ENCODE assay signal across 12 cellular contexts in genomic region chr3:128217702-128218475, GRCh38.
DNase-seq lines count a peak whose midpoint lies in the region; FAIRE-seq and TF ChIP-seq lines count a peak whose summit lies in the region.
"Had no signal": no experiment of that assay in that cellular context is flagged by ENCODE, and none has a peak within 500 bp of the region (broad histone marks: within the 10 kb centered on the region; RNA-seq: fewer than 3 reads in every experiment).

No MANE protein-coding gene starts in this region.

- H3K9me3 ChIP-seq in A673 (ENCODE audit: low read depth, low read length, poor library complexity, severe bottlenecking): peaks cover 6% of the 10 kb centered on the region
- no peaks in the 10 kb centered on the region for H3K9me3 ChIP-seq in GM23248 (ENCODE audit: low read depth)
- peaks cover 0 to 9% (median 3%) of the 10 kb centered on the region in 4 donors for H3K9me3 ChIP-seq in stomach

- H3K4me2 ChIP-seq in GM23248 (ENCODE audit: unreplicated experiment): no peak overlapping the region

- H3K36me3 ChIP-seq in A673 (ENCODE audit: insufficient read depth, low read length, poor library complexity, severe bottlenecking): no peaks in the 10 kb centered on the region
- H3K36me3 ChIP-seq in GM23248 (ENCODE audit: low read depth): no peaks in the 10 kb centered on the region; the same call in 1 of the 2 replicates
- no peaks in the 10 kb centered on the region for H3K36me3 ChIP-seq in stomach

- intact Hi-C loops in A673 (cut with micrococcal nuclease; ENCODE audit: unreplicated experiment): no loop called here
- intact Hi-C loops in stomach (cut with DNase I; ENCODE audit: low total_unique reads): no loop called here

- 95 to 98% methylated on average over 5 of the region's 5 CpGs for WGBS in GM23248 (ENCODE audit: low coverage in 1 of 2, low lambda C conversion rate in 2 of 2, missing lambda C conversion rate in 2 of 2), 2 experiments
- WGBS in stomach, 5 donors: 61 to 72% (median 71%) methylated on average over 5 of the region's 5 CpGs

- no peaks in the 10 kb centered on the region for H3K79me2 ChIP-seq in GM23248 (ENCODE audit: insufficient read depth)

- H2AFZ ChIP-seq in GM23248: no peak overlapping the region

- no peak for TF ChIP-seq EP300 in stomach (IDR thresholded peaks at IDR 0.05)

- BruUV-seq in A673 (replicated peaks; lab: Mats Ljungman, UMichigan): no TSS peak

- peak; percentile 62 for DNase-seq in A673 (ENCODE audit: low spot score)
- DNase-seq in GM18507 (ENCODE audit: extremely low spot score, insufficient read length, low read depth): no peak
- peak; percentile 89 for DNase-seq in NCI-H2107 treated with DMSO at 0.1 percent for 48 hours (lab: John Stamatoyannopoulos, UW; ENCODE audit: unreplicated experiment)
- DNase-seq in choroid plexus epithelial cell (ENCODE audit: low read depth): peak; percentile 85
- DNase-seq in GM23248: no peak
- no peak for DNase-seq in NCI-H146 (lab: John Stamatoyannopoulos, UW)
- no peak for DNase-seq in H54 (ENCODE audit: insufficient read length, low spot score)
- DNase-seq in stomach: no peak
- DNase-seq: NCI-H1092 treated with DMSO at 0.1 percent for 48 hours; stimulated activated CD4-positive, alpha-beta T cell treated with anti-CD3 and anti-CD28 coated beads, Interleukin-12 subunit alpha, Interleukin-12 subunit beta, amount 100 ng/mL, for 4 hours; SW 1271 had no signal

- POLR2A ChIA-PET in A673 (lab: Charles Lee; ENCODE audit: low non-redundant PET): no interaction called here

- FAIRE-seq in GM18507 (lab: Jason Lieb, UNC): peak; percentile 52
- FAIRE-seq in H54 (lab: Jason Lieb, UNC): no peak
- FAIRE-seq: endothelial cell of umbilical vein had no signal

- H3K4me3 ChIP-seq in A673 (ENCODE audit: low read depth, low read length, poor library complexity, severe bottlenecking) (no peak overlapping the region), choroid plexus epithelial cell (ENCODE audit: low read depth, low read length) (no peak overlapping the region), GM23248 (no peak overlapping the region), stomach (no peak overlapping the region)

- TF ChIP-seq CTCF in A673 (conservative IDR thresholded peaks at IDR 0.05; ENCODE audit: low read depth, low read length): no peak
- TF ChIP-seq CTCF in choroid plexus epithelial cell (conservative IDR thresholded peaks at IDR 0.05; ENCODE audit: low read depth, low read length): no peak
- no peak for TF ChIP-seq CTCF in stomach (IDR thresholded peaks at IDR 0.05)

- H3K27ac ChIP-seq in A673 (ENCODE audit: low read depth, low read length, poor library complexity, severe bottlenecking): peak overlapping the region; percentile 65
- H3K27ac ChIP-seq in GM23248: no peak overlapping the region
- no peak overlapping the region for H3K27ac ChIP-seq in stomach

- CTCF ChIA-PET in A673 (lab: Charles Lee): no interaction called here

- in situ Hi-C loops in GM23248 (cut with MboI): no loop called here

- no peaks in the 10 kb centered on the region for H4K20me1 ChIP-seq in GM23248 (ENCODE audit: insufficient read depth)

- no peaks in the 10 kb centered on the region for H3K9me2 ChIP-seq in GM23248 (ENCODE audit: insufficient read depth)

- H3K27me3 ChIP-seq in A673 (replicated peaks; ENCODE audit: insufficient read depth, low read depth, low read length, poor library complexity): no peaks in the 10 kb centered on the region
- H3K27me3 ChIP-seq in GM23248 (replicated peaks; ENCODE audit: insufficient read depth): no peaks in the 10 kb centered on the region
- no peaks in the 10 kb centered on the region for H3K27me3 ChIP-seq in stomach

- H3K4me1 ChIP-seq in A673 (ENCODE audit: insufficient read depth, low read length, poor library complexity, severe bottlenecking): peaks cover 17% of the 10 kb centered on the region
- no peaks in the 10 kb centered on the region for H3K4me1 ChIP-seq in GM23248 (ENCODE audit: insufficient read depth)
- peaks cover 0 to 12% (median 0%) of the 10 kb centered on the region in 4 donors for H3K4me1 ChIP-seq in stomach

- TF ChIP-seq POLR2A in H54 (IDR thresholded peaks at IDR 0.05; ENCODE audit: low read depth, low read length) (no peak), stomach (IDR thresholded peaks at IDR 0.05) (no peak)

- H3K9ac ChIP-seq in GM23248: no peak overlapping the region

- H3F3A ChIP-seq in GM23248 (ENCODE audit: insufficient read depth): no peaks in the 10 kb centered on the region

Comparison
In these comparisons a context has a peak if more than half of its experiments do, and no peak if none do; other contexts are left out.
1. DNase-seq: peak in A673 (single experiment), NCI-H2107 treated with DMSO at 0.1 percent for 48 hours (single experiment) and choroid plexus epithelial cell (single experiment); none in GM18507 (single experiment), GM23248 (single experiment), NCI-H146 (single experiment), H54 (single experiment) and stomach (single experiment).